Comparison of ENCODE assay signal across 13 cellular contexts in genomic region chr1:93471911-93472310, GRCh38. TPM values are rescaled to one million over a fixed set of nuclear protein-coding genes. Genes with fewer than 3 reads are reported as not detected.
DNase-seq lines count a peak whose midpoint lies in the region; ATAC-seq and TF ChIP-seq lines count a peak whose summit lies in the region.
"Had no signal": no experiment of that assay in that cellular context is flagged by ENCODE, and none has a peak within 500 bp of the region (broad histone marks: within the 10 kb centered on the region; RNA-seq: fewer than 3 reads in every experiment).

No MANE protein-coding gene starts in this region.

- H3K4me3 Mint-ChIP-seq in nephron = no peak overlapping the region
- H3K4me3 Mint-ChIP-seq: naive thymus-derived CD8-positive, alpha-beta T cell had no signal

- DNase-seq in Daoy (ENCODE audit: low read depth) = peak; percentile 33
- peak; percentile 89 for DNase-seq in M059J (ENCODE audit: low read depth)
- DNase-seq in dermis microvascular lymphatic vessel endothelial cell (ENCODE audit: low read depth in 2 of 2) = peak; percentile 7 to 67
- DNase-seq in head of caudate nucleus = no peak
- DNase-seq: Calu3; naive thymus-derived CD8-positive, alpha-beta T cell; NCI-H1694; stimulated activated CD4-positive, alpha-beta T cell treated with anti-CD3 and anti-CD28 coated beads, Interleukin-15, amount 100 ng/mL, for 24 hours; T-helper 2 cell had no signal

- peaks cover 27% of the 10 kb centered on the region for H3K9me3 Mint-ChIP-seq in nephron

- intact Hi-C loops in head of caudate nucleus (cut with DNase I) = no loop called here

- peaks cover 15% of the 10 kb centered on the region for H3K4me1 Mint-ChIP-seq in nephron
- H3K4me1 Mint-ChIP-seq: naive thymus-derived CD8-positive, alpha-beta T cell had no signal

- H3K27me3 Mint-ChIP-seq in nephron (ENCODE audit: low read depth) = no peaks in the 10 kb centered on the region

- ATAC-seq in HG02610 (IDR thresholded peaks at IDR 0.05; ENCODE audit: unreplicated experiment) (no peak), HG02642 (IDR thresholded peaks at IDR 0.05; ENCODE audit: poor library complexity, unreplicated experiment) (no peak), GM21576 (IDR thresholded peaks at IDR 0.05; ENCODE audit: unreplicated experiment) (no peak)
- ATAC-seq: naive thymus-derived CD8-positive, alpha-beta T cell had no signal

- H3K36me3 Mint-ChIP-seq in nephron (ENCODE audit: low read depth) = peaks cover 53% of the 10 kb centered on the region

- no peak for TF ChIP-seq CTCF in nephron (IDR thresholded peaks at IDR 0.05; ENCODE audit: unreplicated experiment in 3 of 3)

- H3K27ac Mint-ChIP-seq in nephron = peak overlapping the region; percentile 52 to 77 (median 70)
- H3K27ac Mint-ChIP-seq: naive thymus-derived CD8-positive, alpha-beta T cell had no signal

RNA-seq across cellular contexts. Expression of gene FNBP1L, which starts 24.0 kb away (rescaled TPM):
- total RNA-seq in Daoy (2014; rRNA removed; shearing (Covaris generic)) = 35.4 and 40.7 TPM in 2 replicates
- 18.7 and 21.7 TPM in 2 replicates for total RNA-seq in M059J (2014; rRNA removed; shearing (Covaris generic))
- 37.0 and 39.2 TPM in 2 replicates for total RNA-seq in dermis microvascular lymphatic vessel endothelial cell

Comparison
In these comparisons a context has a peak if more than half of its experiments do, and no peak if none do; other contexts are left out.
1. DNase-seq: peak in Daoy (single experiment), M059J (single experiment) and dermis microvascular lymphatic vessel endothelial cell (2 of 2); none in head of caudate nucleus (0 of 42).